29 cellular contexts compared by ENCODE assay signal in genomic region chr9:7297521-7297920, GRCh38.
DNase-seq lines count a peak whose midpoint lies in the region; ATAC-seq and TF ChIP-seq lines count a peak whose summit lies in the region.
"Had no signal": no experiment of that assay in that cellular context is flagged by ENCODE, and none has a peak within 500 bp of the region (broad histone marks: within the 10 kb centered on the region; RNA-seq: fewer than 3 reads in every experiment).

No MANE protein-coding gene starts in this region.

- H3K4me3 ChIP-seq in GM12865 (ENCODE audit: low read depth, low read length), result no peak overlapping the region
- H3K4me3 ChIP-seq: BLaER1, dorsolateral prefrontal cortex, HAP-1, heart left ventricle, left ventricle myocardium inferior, MG63, PC-9, thyroid gland had no signal

- TF ChIP-seq CTCF in GM12865 (IDR thresholded peaks at IDR 0.05; ENCODE audit: insufficient read depth, low read depth, low read length, missing control alignments), result no peak
- TF ChIP-seq CTCF in VCaP (conservative IDR thresholded peaks at IDR 0.05), result no peak

- DNase-seq in GM12865 (ENCODE audit: low read depth), result peak; percentile 17
- peak; percentile 91 for DNase-seq in myocyte (ENCODE audit: low read depth)
- DNase-seq in cerebellar cortex (ENCODE audit: low spot score), result no peak
- DNase-seq: activated CD4-positive, alpha-beta T cell treated with anti-CD3 and anti-CD28 coated beads for 1 hour; activated CD8-positive, alpha-beta memory T cell treated with anti-CD3 and anti-CD28 coated beads for 24 hours; activated T-cell treated with anti-CD3 and anti-CD28 coated beads for 4 hours; DMS153; dorsolateral prefrontal cortex; foreskin melanocyte; heart left ventricle; left ventricle myocardium inferior; mesenchymal stem cell; MG63; NCI-H1105; NCI-H187; NCI-H2171 treated with DMSO at 0.1 percent for 48 hours; NCI-H524; PC-9; posterior cingulate gyrus; right cardiac atrium; thyroid gland had no signal

- peak overlapping the region; percentile 4; the same call in 1 of the 2 replicates for H3K27ac ChIP-seq in VCaP
- H3K27ac ChIP-seq: BLaER1, dorsolateral prefrontal cortex, heart left ventricle, left ventricle myocardium inferior, PC-9, thyroid gland had no signal

- ATAC-seq in GM18511 (IDR thresholded peaks at IDR 0.05; ENCODE audit: unreplicated experiment) (peak; percentile 0), HG02973 (IDR thresholded peaks at IDR 0.05; ENCODE audit: unreplicated experiment) (no peak), GM21786 (IDR thresholded peaks at IDR 0.05; ENCODE audit: unreplicated experiment) (no peak)
- ATAC-seq: heart left ventricle, right cardiac atrium, Right ventricle myocardium inferior, SK-N-SH treated with all-trans-retinoic acid at 6 μM for 48 hours had no signal
